ENCODE assay signal across 1 cellular context in genomic region chr3:53104762-53105161, GRCh38.
TF ChIP-seq lines count a peak whose summit lies in the region.

No MANE protein-coding gene starts in this region.

TF ChIP-seq in SK-N-SH, 30 proteins besides CTCF, POLR2A, EP300 and RAD21 (continued from another document):
- TF ChIP-seq NFIC (IDR thresholded peaks at IDR 0.05; ENCODE audit: borderline replicate concordance) (no peak), FOSL2 (IDR thresholded peaks at IDR 0.05; ENCODE audit: borderline replicate concordance, low read depth) (no peak), SMC3 (IDR thresholded peaks at IDR 0.05; ENCODE audit: low read depth, low read length) (no peak), RXRA (IDR thresholded peaks at IDR 0.05; ENCODE audit: borderline replicate concordance, low read depth) (no peak), PBX3 (IDR thresholded peaks at IDR 0.05) (no peak), MAX (IDR thresholded peaks at IDR 0.05; ENCODE audit: low read depth) (no peak), RCOR1 (IDR thresholded peaks at IDR 0.05; ENCODE audit: low read length) (no peak), POLR2AphosphoS5 (IDR thresholded peaks at IDR 0.05; ENCODE audit: low read depth, low read length) (no peak)
TF ChIP-seq in SK-N-SH: peak in this region for 0.
